18 cellular contexts compared by ENCODE assay signal in the genomic region with DNA sequence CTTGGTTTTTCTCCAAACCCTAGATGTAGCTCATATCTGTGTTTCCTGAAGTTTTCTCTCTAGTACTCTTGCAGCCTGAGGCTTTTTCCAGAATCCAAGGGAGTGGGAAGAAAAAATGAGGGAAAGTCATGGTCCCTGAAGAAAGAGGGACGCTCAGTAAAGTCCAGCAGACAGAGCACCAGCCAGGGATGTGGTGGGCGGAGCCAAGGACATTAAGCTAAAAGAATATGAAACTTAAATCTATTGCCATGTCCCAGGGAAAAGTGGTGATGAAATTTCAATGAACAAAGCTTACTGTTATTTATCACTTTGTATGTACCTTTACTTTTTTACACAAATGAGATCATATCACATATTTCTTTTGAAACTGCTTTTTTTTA.
"Had no signal": no experiment of that assay in that cellular context is flagged by ENCODE, and none has a peak within 500 bp of the region (broad histone marks: within the 10 kb centered on the region; RNA-seq: fewer than 3 reads in every experiment).

No MANE protein-coding gene starts in this region.

- H3K27me3 ChIP-seq: gastrocnemius medialis, heart right ventricle, left lung, spleen, testis, transverse colon had no signal

- H3K9ac ChIP-seq: parathyroid adenoma had no signal

- H2AFZ ChIP-seq: parathyroid adenoma had no signal

- H3K9me3 ChIP-seq: gastrocnemius medialis, heart right ventricle, left lung, lower lobe of right lung, spleen, testis, transverse colon had no signal

- H3K4me1 ChIP-seq: gastrocnemius medialis, heart right ventricle, left lung, lower lobe of right lung, parathyroid adenoma, spleen, testis, transverse colon had no signal

- H3K36me3 ChIP-seq: gastrocnemius medialis, heart right ventricle, left lung, lower lobe of right lung, spleen, transverse colon had no signal

- DNase-seq: effector CD4-positive, alpha-beta T cell; endodermal cell; gastrocnemius medialis; heart right ventricle; left lung; lower lobe of right lung; natural killer cell; occipital lobe; spleen; stimulated activated CD4-positive, alpha-beta T cell treated with anti-CD3 and anti-CD28 coated beads, Interleukin-15, amount 100 ng/mL, for 24 hours; stimulated activated CD4-positive, alpha-beta T cell treated with anti-CD3 and anti-CD28 coated beads, Interleukin-1b, Interleukin-23, amount 100 ng/mL, for 48 hours; stimulated activated CD4-positive, alpha-beta T cell treated with anti-CD3 and anti-CD28 coated beads, Interleukin-4, amount 100 ng/mL, for 24 hours; testis; transverse colon had no signal

- H3K4me3 ChIP-seq: coronary artery, gastrocnemius medialis, heart right ventricle, left lung, lower lobe of right lung, spleen, testis, transverse colon had no signal

- H3K79me2 ChIP-seq: parathyroid adenoma had no signal

- H3K27ac ChIP-seq: coronary artery, gastrocnemius medialis, heart right ventricle, left lung, lower lobe of right lung, parathyroid adenoma, spleen, testis, transverse colon had no signal

- FAIRE-seq: endothelial cell of umbilical vein, keratinocyte had no signal
